Comparison of ENCODE assay signal across 8 cellular contexts in genomic region chr22:20428496-20429253, GRCh38. TPM values are rescaled to one million over a fixed set of nuclear protein-coding genes. Genes with fewer than 3 reads are reported as not detected.
A peak's percentile ranks its signal among the peaks of the same experiment; 100 is the strongest.
DNase-seq lines count a peak whose midpoint lies in the region; ATAC-seq, FAIRE-seq and TF ChIP-seq lines count a peak whose summit lies in the region.

No MANE protein-coding gene starts in this region.

- H3K9ac ChIP-seq in MM.1S (ENCODE audit: low read length) = no peak overlapping the region
- H3K9ac ChIP-seq in H1 (replicated peaks in 1 of 4; ENCODE audit: extremely low read depth in 1 of 4, low read depth in 3 of 4, low read length in 3 of 4) = no peak overlapping the region
- no peak overlapping the region for H3K9ac ChIP-seq in colonic mucosa (ENCODE audit: low read depth in 2 of 2, low read length in 2 of 2)

- H3K4me3 Mint-ChIP-seq in T-helper 2 cell treated with Interferon-gamma antibody and Interleukin-4, amounts not matched to agents 5 μg/mL and 100 μg/mL, for 36 hours = peak overlapping the region; percentile 90

- 0 out of 2 replicates have a peak overlapping the region, but pooled peaks have one; percentile 49 for H2BK5ac ChIP-seq in H1 (ENCODE audit: low read depth, low read length)

- no peaks in the 10 kb centered on the region; the same call in none of the 2 replicates for H3K79me1 ChIP-seq in H1 (ENCODE audit: low read depth, low read length)

- H3K23ac ChIP-seq in H1 (ENCODE audit: insufficient read length) = no peak overlapping the region

- H2BK15ac ChIP-seq in H1 (ENCODE audit: low read length) = no peak overlapping the region

- POLR2A ChIA-PET in H1 (lab: Charles Lee; ENCODE audit: partially characterized antibody) = interaction anchor here (0.8 kb wide), 1 partner anchor 21 kb away, joined by 3 read pairs; no protein-coding TSS in a partner anchor

- peaks cover 47% of the 10 kb centered on the region for H3K27me3 ChIP-seq in MM.1S (replicated peaks; ENCODE audit: insufficient read depth, low read length)
- H3K27me3 ChIP-seq in H1 (replicated peaks in 1 of 4; ENCODE audit: control insufficient read depth in 3 of 4, extremely low read depth in 1 of 4, insufficient read depth in 3 of 4, low read length in 3 of 4) = peaks cover 22 to 53% (median 44%) of the 10 kb centered on the region in 4 experiments
- peaks cover 73% of the 10 kb centered on the region for H3K27me3 ChIP-seq in colonic mucosa

- H3K27me3 Mint-ChIP-seq in T-helper 2 cell treated with Interferon-gamma antibody and Interleukin-4, amounts not matched to agents 5 μg/mL and 100 μg/mL, for 36 hours (ENCODE audit: low read depth) = peaks cover 55% of the 10 kb centered on the region

- H3K9me3 ChIP-seq in MM.1S (replicated peaks; ENCODE audit: insufficient read depth, low read length) (no peaks in the 10 kb centered on the region), H1 (ENCODE audit: insufficient read depth in 2 of 2, low read depth in 1 of 2, low read length in 1 of 2) (no peaks in the 10 kb centered on the region), colonic mucosa (no peaks in the 10 kb centered on the region)

- H2AFZ ChIP-seq in MM.1S (ENCODE audit: low read length) (peak overlapping the region; percentile 78), H1 (ENCODE audit: low read length) (no peak overlapping the region)

- no peaks in the 10 kb centered on the region for H3F3A ChIP-seq in MM.1S (ENCODE audit: insufficient read depth, low read length)

- H4K20me1 ChIP-seq in MM.1S (ENCODE audit: insufficient read depth, low read length) (no peaks in the 10 kb centered on the region), H1 (replicated peaks in 1 of 2; ENCODE audit: control insufficient read depth in 1 of 2, insufficient read depth in 2 of 2, low read length in 2 of 2) (peaks cover 11 to 37% of the 10 kb centered on the region in 2 experiments)

- no peak for TF ChIP-seq RAD21 in H1 (IDR thresholded peaks at IDR 0.05 in 1 of 2, conservative IDR thresholded peaks at IDR 0.05 in 1 of 2; ENCODE audit: low read depth in 2 of 2, low read length in 2 of 2)

- H3K4me3 ChIP-seq in MM.1S (ENCODE audit: low read length) (peak overlapping the region; percentile 57), H1 (ENCODE audit: extremely low read depth in 1 of 4, insufficient read depth in 2 of 4, low read depth in 3 of 4, low read length in 4 of 4) (peak overlapping the region in 3 of 4 experiments; percentile 11 to 49 (median 24); a peak in 5 of 8 replicates), skin epidermis (peak overlapping the region; percentile 27 to 46 (median 38)), colonic mucosa (no peak overlapping the region)

- H4K5ac ChIP-seq in H1 (ENCODE audit: insufficient read length, low read depth, low read length) = no peak overlapping the region

- ATAC-seq in HG02759 (IDR thresholded peaks at IDR 0.05; ENCODE audit: unreplicated experiment) = no peak

- no peak overlapping the region for H3K56ac ChIP-seq in H1 (replicated peaks; ENCODE audit: insufficient read length, low read depth, low read length)

- no peak overlapping the region for H3K4ac ChIP-seq in H1 (replicated peaks; ENCODE audit: insufficient read length, low read depth, low read length)

- peak overlapping the region; percentile 92 for H3K4me2 ChIP-seq in MM.1S (ENCODE audit: low read depth, low read length)
- peak overlapping the region; percentile 33 to 83 for H3K4me2 ChIP-seq in H1 (ENCODE audit: insufficient read depth in 1 of 2, low read depth in 2 of 2, low read length in 2 of 2)

- peaks cover 6% of the 10 kb centered on the region for H3K4me1 Mint-ChIP-seq in T-helper 2 cell treated with Interferon-gamma antibody and Interleukin-4, amounts not matched to agents 5 μg/mL and 100 μg/mL, for 36 hours (ENCODE audit: low read depth)

- H3K4me1 ChIP-seq in MM.1S (ENCODE audit: low read length) (no peaks in the 10 kb centered on the region), H1 (replicated peaks in 1 of 4; ENCODE audit: control insufficient read depth in 3 of 4, insufficient read depth in 4 of 4, low read length in 3 of 4) (peaks cover 0 to 23% (median 16%) of the 10 kb centered on the region in 4 experiments; a peak in 5 of 7 replicates), colonic mucosa (peaks cover 25% of the 10 kb centered on the region)

- H2BK120ac ChIP-seq in H1 (replicated peaks; ENCODE audit: low read depth, low read length) = no peak overlapping the region

- H4K91ac ChIP-seq in H1 (replicated peaks; ENCODE audit: insufficient read length, low read length) = no peak overlapping the region

- H2BK12ac ChIP-seq in H1 (ENCODE audit: low read depth, low read length) = no peak overlapping the region

- H3K36me3 Mint-ChIP-seq in T-helper 2 cell treated with Interferon-gamma antibody and Interleukin-4, amounts not matched to agents 5 μg/mL and 100 μg/mL, for 36 hours (ENCODE audit: low read depth) = peaks cover 3% of the 10 kb centered on the region

- H2BK20ac ChIP-seq in H1 (ENCODE audit: low read length) = no peak overlapping the region

- no peak for DNase-seq in T-helper 2 cell treated with Interferon-gamma antibody and Interleukin-4, amounts not matched to agents 5 μg/mL and 100 μg/mL, for 36 hours (ENCODE audit: low spot score)
- DNase-seq in T-helper 2 cell (no peak), MM.1S (no peak), H1 (ENCODE audit: low read depth in 1 of 2, low spot score in 2 of 2) (no peak), colonic mucosa (no peak), NCI-H1436 (lab: John Stamatoyannopoulos, UW) (no peak)

- WGBS in H1 (ENCODE audit: extremely low coverage in 1 of 2, insufficient coverage in 1 of 2, insufficient read length in 1 of 2, insufficient replicate concordance in 2 of 2, low coverage in 1 of 2, low lambda C conversion rate in 2 of 2, missing lambda C conversion rate in 1 of 2), 2 experiments = 54% methylated on average over 21 of the region's 23 CpGs; no CpG with 5 or more reads in 1 of the 2 experiments

- CTCF ChIA-PET in H1 (lab: Charles Lee; ENCODE audit: partially characterized antibody) = interaction anchor here (1.3 to 2.4 kb wide), 4 partner anchors 10 to 27 kb away, joined by 6 to 15 read pairs (median 7); no protein-coding TSS in a partner anchor

- H3K36me3 ChIP-seq in MM.1S (replicated peaks; ENCODE audit: insufficient read depth, low read length) (no peaks in the 10 kb centered on the region), H1 (ENCODE audit: control insufficient read depth in 2 of 4, insufficient read depth in 4 of 4, low read length in 3 of 4) (no peaks in the 10 kb centered on the region), colonic mucosa (no peaks in the 10 kb centered on the region)

- no peaks in the 10 kb centered on the region for H3K79me2 ChIP-seq in MM.1S (ENCODE audit: low read length)
- H3K79me2 ChIP-seq in H1 (ENCODE audit: control insufficient read depth in 1 of 2, insufficient read depth in 2 of 2, low read length in 2 of 2) = no peaks in the 10 kb centered on the region

- H3K27ac ChIP-seq in MM.1S (ENCODE audit: low read length) (no peak overlapping the region), H1 (ENCODE audit: low read depth, low read length) (no peak overlapping the region), skin epidermis (no peak overlapping the region), colonic mucosa (no peak overlapping the region)

- no peak overlapping the region for H3K14ac ChIP-seq in H1 (ENCODE audit: insufficient read length)

- peak overlapping the region; percentile 64 for H3K27ac Mint-ChIP-seq in T-helper 2 cell treated with Interferon-gamma antibody and Interleukin-4, amounts not matched to agents 5 μg/mL and 100 μg/mL, for 36 hours

- H2AK5ac ChIP-seq in H1 (ENCODE audit: low read depth, low read length) = no peak overlapping the region

- no peaks in the 10 kb centered on the region for H3K9me3 Mint-ChIP-seq in T-helper 2 cell treated with Interferon-gamma antibody and Interleukin-4, amounts not matched to agents 5 μg/mL and 100 μg/mL, for 36 hours

- FAIRE-seq in H1 (lab: Jason Lieb, UNC) = no peak

- intact Hi-C loops in colonic mucosa (cut with DNase I) = no loop called here

- no peak overlapping the region for H3K18ac ChIP-seq in H1 (ENCODE audit: extremely low read depth, low read length)

- peaks cover 11% of the 10 kb centered on the region; the same call in 1 of the 2 replicates for H3K23me2 ChIP-seq in H1 (ENCODE audit: low read depth, low read length)

- TF ChIP-seq POLR2A in H1 (IDR thresholded peaks at IDR 0.05; ENCODE audit: control extremely low read depth in 1 of 2, low read depth in 2 of 2, low read length in 2 of 2) = no peak

- H3K9me2 ChIP-seq in MM.1S (replicated peaks; ENCODE audit: insufficient read depth, low read length) = no peaks in the 10 kb centered on the region

- no peak for TF ChIP-seq EP300 in H1 (IDR thresholded peaks at IDR 0.05; ENCODE audit: borderline replicate concordance in 1 of 2, low read depth in 2 of 2, low read length in 2 of 2)

- TF ChIP-seq CTCF in MM.1S (IDR thresholded peaks at IDR 0.05; ENCODE audit: low read length) (no peak), H1 (IDR thresholded peaks at IDR 0.05; ENCODE audit: control extremely low read depth in 1 of 3, insufficient read depth in 1 of 3, low read depth in 1 of 3, low read length in 3 of 3) (no peak), colonic mucosa (IDR thresholded peaks at IDR 0.05) (no peak)

- H4K8ac ChIP-seq in H1 (ENCODE audit: extremely low read depth, insufficient read depth, low read length) = no peak overlapping the region

TF ChIP-seq in H1, 55 proteins besides CTCF, POLR2A, EP300 and RAD21 (continues in another document):
- TF ChIP-seq TBP (IDR thresholded peaks at IDR 0.05; ENCODE audit: low read depth, low read length) (no peak), JUND (IDR thresholded peaks at IDR 0.05; ENCODE audit: low read length) (no peak)

RNA-seq across cellular contexts. Expression of gene SCARF2, which starts 8.9 kb away (rescaled TPM):
- total RNA-seq in H1 (2021; fragmentation: NEBNext Ultra II Directional; extraction: Animal tissue kit (Norgen Biotek cat#: 25700)) = 9.8 and 10.0 TPM in 2 replicates
- 4.2 and 7.1 TPM in 2 replicates for polyA plus RNA-seq in H1 (2011; rRNA removed)
- polyA plus RNA-seq in H1 (2011; cell fraction: cytosol; rRNA removed) = 4.9 TPM
- polyA plus RNA-seq in H1 (2011; cell fraction: nucleus; rRNA removed) = 11.9 TPM
- 2.8 to 4.4 TPM (median 4.1 TPM) in 4 replicates for polyA plus RNA-seq in H1 (2012, experiment 1 of 2)
- 2.8 TPM for polyA plus RNA-seq in H1 (2012, experiment 2 of 2)
- 13.3 TPM for polyA plus RNA-seq in H1 (2013, experiment 1 of 2)
- polyA plus RNA-seq in H1 (2013, experiment 2 of 2) = 12.2 TPM
- 0.76 and 1.4 TPM in 2 replicates for polyA minus RNA-seq in H1 (2011; rRNA and poly(A)+ RNA removed)
- polyA minus RNA-seq in H1 (2011; cell fraction: cytosol; rRNA and poly(A)+ RNA removed) = 4.8 TPM
- polyA minus RNA-seq in H1 (2011; cell fraction: nucleus; rRNA and poly(A)+ RNA removed) = 3.9 TPM
- total RNA-seq in colonic mucosa = 1 to 10 TPM in 1 of 2 donors, under 1 TPM in 1; 0.91 to 3.1 TPM

RNA-seq across cellular contexts. Expression of gene ZNF74, which starts 34.7 kb away (rescaled TPM):
- 44.9 and 45.7 TPM in 2 replicates for total RNA-seq in H1 (2021; fragmentation: NEBNext Ultra II Directional; extraction: Animal tissue kit (Norgen Biotek cat#: 25700))
- polyA plus RNA-seq in H1 (2011; rRNA removed) = 29.7 and 35.3 TPM in 2 replicates
- polyA plus RNA-seq in H1 (2011; cell fraction: cytosol; rRNA removed) = 38.2 TPM
- polyA plus RNA-seq in H1 (2011; cell fraction: nucleus; rRNA removed) = 27.0 TPM
- polyA plus RNA-seq in H1 (2012, experiment 1 of 2) = 25.6 to 38.6 TPM (median 29.5 TPM) in 4 replicates
- polyA plus RNA-seq in H1 (2012, experiment 2 of 2) = 28.3 TPM
- 15.6 TPM for polyA plus RNA-seq in H1 (2013, experiment 1 of 2)
- polyA plus RNA-seq in H1 (2013, experiment 2 of 2) = 16.0 TPM
- polyA minus RNA-seq in H1 (2011; rRNA and poly(A)+ RNA removed) = 26.1 and 26.9 TPM in 2 replicates
- 35.4 TPM for polyA minus RNA-seq in H1 (2011; cell fraction: cytosol; rRNA and poly(A)+ RNA removed)
- 18.6 TPM for polyA minus RNA-seq in H1 (2011; cell fraction: nucleus; rRNA and poly(A)+ RNA removed)
- 1 to 10 TPM; 6.2 to 7.8 TPM for total RNA-seq in colonic mucosa
